17 cellular contexts compared by ENCODE assay signal in the genomic region with DNA sequence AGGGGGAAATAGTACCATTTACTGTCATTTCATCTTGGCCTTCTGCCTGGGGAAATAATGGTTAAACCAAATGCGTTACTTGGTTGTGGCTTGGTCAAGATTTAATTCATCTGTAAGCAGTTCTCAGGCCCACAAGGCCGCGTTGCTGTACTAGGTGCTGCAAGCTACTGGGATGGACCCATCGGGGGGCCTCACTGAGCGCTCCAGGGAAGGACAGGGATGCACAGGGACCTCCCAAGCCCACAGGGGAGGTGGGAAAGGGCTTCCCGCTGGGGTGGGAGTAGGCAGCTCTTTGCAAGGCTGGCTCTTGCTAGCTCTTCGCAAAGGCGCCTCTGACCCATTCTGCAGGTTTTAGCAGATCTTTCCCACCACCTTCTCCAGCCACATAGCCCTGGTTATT. TPM values are rescaled to one million over a fixed set of nuclear protein-coding genes. Genes with fewer than 3 reads are reported as not detected.
DNase-seq lines count a peak whose midpoint lies in the region; ATAC-seq, FAIRE-seq and TF ChIP-seq lines count a peak whose summit lies in the region.
"Had no signal": no experiment of that assay in that cellular context is flagged by ENCODE, and none has a peak within 500 bp of the region (broad histone marks: within the 10 kb centered on the region; RNA-seq: fewer than 3 reads in every experiment).

No MANE protein-coding gene starts in this region.

- H4K5ac ChIP-seq in H1 (ENCODE audit: insufficient read length, low read depth, low read length): peak overlapping the region; percentile 59

- TF ChIP-seq RAD21 in H1 (IDR thresholded peaks at IDR 0.05 in 1 of 2, conservative IDR thresholded peaks at IDR 0.05 in 1 of 2; ENCODE audit: low read depth in 2 of 2, low read length in 2 of 2): no peak

- H3K27ac Mint-ChIP-seq in activated T-helper 2 cell treated with anti-CD3 and anti-CD28 coated beads, Interferon-gamma antibody, Interleukin-2, Interleukin-4, amounts not matched to agents 10 μg/mL and 5 μg/mL and 100 μg/mL, durations not matched to agents 14 hours and 24 hours and 36 hours: no peak overlapping the region
- H3K27ac Mint-ChIP-seq: B cell; CD4-positive, alpha-beta T cell; HFFc6 had no signal

- CTCF ChIA-PET in H1 (lab: Charles Lee; ENCODE audit: partially characterized antibody): interaction anchor here (0.8 to 4.7 kb wide), 7 partner anchors 14 to 142 kb away, joined by 3 to 30 read pairs (median 4); no protein-coding TSS in a partner anchor

- POLR2A ChIA-PET in H1 (lab: Charles Lee; ENCODE audit: partially characterized antibody): interaction anchor here (0.7 to 10.4 kb wide), 4 partner anchors 9 to 31 kb away, joined by 3 to 146 read pairs (median 3); no protein-coding TSS in a partner anchor

- WGBS in H1 (ENCODE audit: extremely low coverage in 1 of 2, insufficient coverage in 1 of 2, insufficient read length in 1 of 2, insufficient replicate concordance in 2 of 2, low coverage in 1 of 2, low lambda C conversion rate in 2 of 2, missing lambda C conversion rate in 1 of 2), 2 experiments: 77% methylated on average over 8 of the region's 8 CpGs; no CpG with 5 or more reads in 1 of the 2 experiments

- H3K14ac ChIP-seq in H1 (ENCODE audit: insufficient read length): no peak overlapping the region

- no peak overlapping the region for H3K23ac ChIP-seq in H1 (ENCODE audit: insufficient read length)

- H3K4me3 Mint-ChIP-seq in activated T-helper 2 cell treated with anti-CD3 and anti-CD28 coated beads, Interferon-gamma antibody, Interleukin-2, Interleukin-4, amounts not matched to agents 10 μg/mL and 5 μg/mL and 100 μg/mL, durations not matched to agents 14 hours and 24 hours and 36 hours (ENCODE audit: low read depth): no peak overlapping the region
- H3K4me3 Mint-ChIP-seq: B cell; CD4-positive, alpha-beta T cell; HFFc6 had no signal

- H2AFZ ChIP-seq in ACC112 (ENCODE audit: low read length, unreplicated experiment) (no peak overlapping the region), H1 (ENCODE audit: low read length) (no peak overlapping the region), osteoblast (ENCODE audit: low read length) (no peak overlapping the region)
- H2AFZ ChIP-seq: GM23248 had no signal

- H2BK120ac ChIP-seq in H1 (replicated peaks; ENCODE audit: low read depth, low read length): peak overlapping the region; percentile 12

- H4K20me1 ChIP-seq in H1 (replicated peaks in 1 of 2; ENCODE audit: control insufficient read depth in 1 of 2, insufficient read depth in 2 of 2, low read length in 2 of 2): peaks cover 6 to 10% of the 10 kb centered on the region in 2 experiments
- H4K20me1 ChIP-seq in osteoblast (ENCODE audit: insufficient read depth, low read length): peaks cover 45% of the 10 kb centered on the region

- TF ChIP-seq POLR2A in H1 (IDR thresholded peaks at IDR 0.05; ENCODE audit: control extremely low read depth in 1 of 2, low read depth in 2 of 2, low read length in 2 of 2): no peak

- H3K9ac ChIP-seq in HUES48 (ENCODE audit: low read depth, low read length) (no peak overlapping the region), H1 (replicated peaks in 1 of 4; ENCODE audit: extremely low read depth in 1 of 4, low read depth in 3 of 4, low read length in 3 of 4) (no peak overlapping the region)
- H3K9ac ChIP-seq: GM23248 had no signal

- no peak overlapping the region for H3K4me2 ChIP-seq in H1 (ENCODE audit: insufficient read depth in 1 of 2, low read depth in 2 of 2, low read length in 2 of 2)
- H3K4me2 ChIP-seq in osteoblast (ENCODE audit: insufficient read depth, low read length): no peak overlapping the region

- H2BK5ac ChIP-seq in H1 (ENCODE audit: low read depth, low read length): peak overlapping the region; percentile 99; the same call in 1 of the 2 replicates

- H3K36me3 ChIP-seq in ACC112 (ENCODE audit: insufficient read depth, low read length) (no peaks in the 10 kb centered on the region), HUES48 (ENCODE audit: control insufficient read depth, insufficient read depth, low read length) (0 out of 2 replicates have a peak, but pooled peaks cover 18% of the 10 kb centered on the region), H1 (ENCODE audit: control insufficient read depth in 2 of 4, insufficient read depth in 4 of 4, low read length in 3 of 4) (no peaks in the 10 kb centered on the region; a peak in 2 of 8 replicates), osteoblast (ENCODE audit: insufficient read depth, low read length) (peaks cover under 1% of the 10 kb centered on the region)

- peaks cover 50% of the 10 kb centered on the region for H3K4me1 ChIP-seq in ACC112 (ENCODE audit: control insufficient read depth, insufficient read depth, low read length, unreplicated experiment)
- H3K4me1 ChIP-seq in HUES48 (ENCODE audit: control insufficient read depth, insufficient read depth, low read length): peaks cover 80% of the 10 kb centered on the region
- peaks cover 36 to 66% (median 48%) of the 10 kb centered on the region in 4 experiments for H3K4me1 ChIP-seq in H1 (replicated peaks in 1 of 4; ENCODE audit: control insufficient read depth in 3 of 4, insufficient read depth in 4 of 4, low read length in 3 of 4)
- peaks cover 37% of the 10 kb centered on the region for H3K4me1 ChIP-seq in osteoblast (ENCODE audit: insufficient read depth, low read length)

- no peak for FAIRE-seq in H1 (lab: Jason Lieb, UNC)
- FAIRE-seq: HTR-8/SVneo had no signal

- intact Hi-C loops in activated T-helper 2 cell treated with anti-CD3 and anti-CD28 coated beads, Interferon-gamma antibody, Interleukin-2, Interleukin-4, amounts not matched to agents 10 μg/mL and 5 μg/mL and 100 μg/mL, durations not matched to agents 14 hours and 24 hours and 36 hours (cut with micrococcal nuclease): no loop called here

- no peaks in the 10 kb centered on the region for H3K4me1 Mint-ChIP-seq in activated T-helper 2 cell treated with anti-CD3 and anti-CD28 coated beads, Interferon-gamma antibody, Interleukin-2, Interleukin-4, amounts not matched to agents 10 μg/mL and 5 μg/mL and 100 μg/mL, durations not matched to agents 14 hours and 24 hours and 36 hours (ENCODE audit: low read depth)
- H3K4me1 Mint-ChIP-seq: B cell had no signal

- no peak overlapping the region for H3K56ac ChIP-seq in H1 (replicated peaks; ENCODE audit: insufficient read length, low read depth, low read length)

- no peak overlapping the region for H3K4me3 ChIP-seq in ACC112 (ENCODE audit: low read depth, low read length)
- H3K4me3 ChIP-seq in HUES48 (ENCODE audit: low read depth, low read length): no peak overlapping the region
- no peak overlapping the region for H3K4me3 ChIP-seq in H1 (ENCODE audit: extremely low read depth in 1 of 4, insufficient read depth in 2 of 4, low read depth in 3 of 4, low read length in 4 of 4)
- H3K4me3 ChIP-seq in osteoblast (ENCODE audit: insufficient read depth, low read length): no peak overlapping the region
- H3K4me3 ChIP-seq in coronary artery: no peak overlapping the region
- H3K4me3 ChIP-seq: GM23248 had no signal

- H3K4ac ChIP-seq in H1 (replicated peaks; ENCODE audit: insufficient read length, low read depth, low read length): no peak overlapping the region

- peak overlapping the region; percentile 96 for H3K18ac ChIP-seq in H1 (ENCODE audit: extremely low read depth, low read length)

- no peaks in the 10 kb centered on the region for H3K27me3 ChIP-seq in ACC112 (ENCODE audit: insufficient read depth, low read length)
- H3K27me3 ChIP-seq in HUES48 (ENCODE audit: control insufficient read depth, insufficient read depth, low read length): no peaks in the 10 kb centered on the region
- H3K27me3 ChIP-seq in H1 (replicated peaks in 1 of 4; ENCODE audit: control insufficient read depth in 3 of 4, extremely low read depth in 1 of 4, insufficient read depth in 3 of 4, low read length in 3 of 4): no peaks in the 10 kb centered on the region
- no peaks in the 10 kb centered on the region for H3K27me3 ChIP-seq in osteoblast (ENCODE audit: insufficient read depth, low read length)

- H3K27ac ChIP-seq in ACC112 (ENCODE audit: low read depth, low read length) (peak overlapping the region; percentile 88; the same call in 1 of the 2 replicates), HUES48 (ENCODE audit: low read depth, low read length) (peak overlapping the region; percentile 100), H1 (ENCODE audit: low read depth, low read length) (no peak overlapping the region), osteoblast (ENCODE audit: low read depth, low read length) (no peak overlapping the region), coronary artery (no peak overlapping the region)
- H3K27ac ChIP-seq: GM23248 had no signal

- H3K79me2 ChIP-seq in ACC112 (ENCODE audit: control insufficient read depth, insufficient read depth, low read length, unreplicated experiment) (peaks cover 74% of the 10 kb centered on the region), H1 (ENCODE audit: control insufficient read depth in 1 of 2, insufficient read depth in 2 of 2, low read length in 2 of 2) (peaks cover 3 to 73% of the 10 kb centered on the region in 2 experiments; a peak in 3 of 4 replicates), osteoblast (ENCODE audit: insufficient read depth, low read length) (peaks cover 47% of the 10 kb centered on the region)

- peak overlapping the region; percentile 93 for H4K91ac ChIP-seq in H1 (replicated peaks; ENCODE audit: insufficient read length, low read length)

- 0 out of 2 replicates have a peak overlapping the region, but pooled peaks have one; percentile 58 for H4K8ac ChIP-seq in H1 (ENCODE audit: extremely low read depth, insufficient read depth, low read length)

- peaks cover 25% of the 10 kb centered on the region for H3K79me1 ChIP-seq in H1 (ENCODE audit: low read depth, low read length)

- H3K9me3 ChIP-seq in HUES48 (ENCODE audit: control insufficient read depth, insufficient read depth, low read length) (no peaks in the 10 kb centered on the region), H1 (ENCODE audit: insufficient read depth in 2 of 2, low read depth in 1 of 2, low read length in 1 of 2) (no peaks in the 10 kb centered on the region), osteoblast (ENCODE audit: low read depth, low read length) (no peaks in the 10 kb centered on the region)

- H3K23me2 ChIP-seq in H1 (ENCODE audit: low read depth, low read length): peaks cover 2% of the 10 kb centered on the region; the same call in 1 of the 2 replicates

- H2BK20ac ChIP-seq in H1 (ENCODE audit: low read length): peak overlapping the region; percentile 28; the same call in 1 of the 2 replicates

- 0 out of 2 replicates have a peak overlapping the region, but pooled peaks have one; percentile 76 for H2AK5ac ChIP-seq in H1 (ENCODE audit: low read depth, low read length)

- no peak for DNase-seq in H1 (ENCODE audit: low read depth in 1 of 2, low spot score in 2 of 2)
- peak; percentile 56 for DNase-seq in osteoblast (ENCODE audit: insufficient read length, low spot score, missing footprints)
- DNase-seq in coronary artery (ENCODE audit: low spot score): no peak
- DNase-seq in activated T-helper 2 cell treated with anti-CD3 and anti-CD28 coated beads, Interferon-gamma antibody, Interleukin-2, Interleukin-4, amounts not matched to agents 10 μg/mL and 5 μg/mL and 100 μg/mL, durations not matched to agents 14 hours and 24 hours and 36 hours (ENCODE audit: low spot score): no peak
- DNase-seq: C1 segment of cervical spinal cord; Calu3; CD4-positive, alpha-beta T cell; DMS 273 treated with DMSO at 0.1 percent for 48 hours; GM23248; HCEC 1CT; HFFc6; IMR-90 had no signal

- TF ChIP-seq CTCF in H1 (IDR thresholded peaks at IDR 0.05; ENCODE audit: control extremely low read depth in 1 of 3, insufficient read depth in 1 of 3, low read depth in 1 of 3, low read length in 3 of 3): no peak
- no peak for TF ChIP-seq CTCF in osteoblast (IDR thresholded peaks at IDR 0.05; ENCODE audit: extremely low read depth, low read depth, low read length)
- TF ChIP-seq CTCF in coronary artery (IDR thresholded peaks at IDR 0.05): no peak

- no peaks in the 10 kb centered on the region for H3K36me3 Mint-ChIP-seq in activated T-helper 2 cell treated with anti-CD3 and anti-CD28 coated beads, Interferon-gamma antibody, Interleukin-2, Interleukin-4, amounts not matched to agents 10 μg/mL and 5 μg/mL and 100 μg/mL, durations not matched to agents 14 hours and 24 hours and 36 hours (ENCODE audit: low read depth)

- no peak for TF ChIP-seq EP300 in H1 (IDR thresholded peaks at IDR 0.05; ENCODE audit: borderline replicate concordance in 1 of 2, low read depth in 2 of 2, low read length in 2 of 2)

- ATAC-seq in GM18498 (IDR thresholded peaks at IDR 0.05; ENCODE audit: unreplicated experiment): no peak

- H2BK15ac ChIP-seq in H1 (ENCODE audit: low read length): peak overlapping the region; percentile 55; the same call in 1 of the 2 replicates

- no peaks in the 10 kb centered on the region for H3K9me3 Mint-ChIP-seq in activated T-helper 2 cell treated with anti-CD3 and anti-CD28 coated beads, Interferon-gamma antibody, Interleukin-2, Interleukin-4, amounts not matched to agents 10 μg/mL and 5 μg/mL and 100 μg/mL, durations not matched to agents 14 hours and 24 hours and 36 hours
- H3K9me3 Mint-ChIP-seq: CD4-positive, alpha-beta T cell; HFFc6 had no signal

- peaks cover 12% of the 10 kb centered on the region for H3K27me3 Mint-ChIP-seq in activated T-helper 2 cell treated with anti-CD3 and anti-CD28 coated beads, Interferon-gamma antibody, Interleukin-2, Interleukin-4, amounts not matched to agents 10 μg/mL and 5 μg/mL and 100 μg/mL, durations not matched to agents 14 hours and 24 hours and 36 hours (ENCODE audit: low read depth)

- H2BK12ac ChIP-seq in H1 (ENCODE audit: low read depth, low read length): peak overlapping the region; percentile 13; the same call in 1 of the 2 replicates

RNA-seq across cellular contexts. Expression of a gene that starts 8.0 kb away (rescaled TPM):
- total RNA-seq in H1 (2021; fragmentation: NEBNext Ultra II Directional; extraction: Animal tissue kit (Norgen Biotek cat#: 25700)): 141 and 143 TPM in 2 replicates
- 83.7 and 90.0 TPM in 2 replicates for polyA plus RNA-seq in H1 (2011; rRNA removed)
- polyA plus RNA-seq in H1 (2011; cell fraction: cytosol; rRNA removed): 101 TPM
- 136 TPM for polyA plus RNA-seq in H1 (2011; cell fraction: nucleus; rRNA removed)
- 78.6 to 104 TPM (median 83.3 TPM) in 4 replicates for polyA plus RNA-seq in H1 (2012, experiment 1 of 2)
- 47.5 TPM for polyA plus RNA-seq in H1 (2012, experiment 2 of 2)
- 73.7 TPM for polyA plus RNA-seq in H1 (2013, experiment 1 of 2)
- polyA plus RNA-seq in H1 (2013, experiment 2 of 2): 66.5 TPM
- polyA minus RNA-seq in H1 (2011; rRNA and poly(A)+ RNA removed): 118 and 127 TPM in 2 replicates
- 56.6 TPM for polyA minus RNA-seq in H1 (2011; cell fraction: cytosol; rRNA and poly(A)+ RNA removed)
- polyA minus RNA-seq in H1 (2011; cell fraction: nucleus; rRNA and poly(A)+ RNA removed): 80.8 TPM
- 30.4 and 39.5 TPM in 2 replicates for total RNA-seq in osteoblast
- 0.37 TPM in 1 of 2 replicates, not detected in the other for total RNA-seq in activated T-helper 2 cell treated with anti-CD3 and anti-CD28 coated beads, Interferon-gamma antibody, Interleukin-2, Interleukin-4, amounts not matched to agents 10 μg/mL and 5 μg/mL and 100 μg/mL, durations not matched to agents 14 hours and 24 hours and 36 hours
- total RNA-seq: Calu3 had no signal

RNA-seq across cellular contexts. Expression of a gene that starts 53.3 kb away (rescaled TPM):
- 37.9 and 43.7 TPM in 2 replicates for total RNA-seq in H1 (2021; fragmentation: NEBNext Ultra II Directional; extraction: Animal tissue kit (Norgen Biotek cat#: 25700))
- 18.3 and 22.3 TPM in 2 replicates for polyA plus RNA-seq in H1 (2011; rRNA removed)
- 27.1 TPM for polyA plus RNA-seq in H1 (2011; cell fraction: cytosol; rRNA removed)
- polyA plus RNA-seq in H1 (2011; cell fraction: nucleus; rRNA removed): 16.9 TPM
- 20.5 to 30.0 TPM (median 24.3 TPM) in 4 replicates for polyA plus RNA-seq in H1 (2012, experiment 1 of 2)
- polyA plus RNA-seq in H1 (2012, experiment 2 of 2): 2.9 TPM
- 21.8 TPM for polyA plus RNA-seq in H1 (2013, experiment 1 of 2)
- 22.3 TPM for polyA plus RNA-seq in H1 (2013, experiment 2 of 2)
- 47.8 and 64.8 TPM in 2 replicates for polyA minus RNA-seq in H1 (2011; rRNA and poly(A)+ RNA removed)
- 17.2 TPM for polyA minus RNA-seq in H1 (2011; cell fraction: cytosol; rRNA and poly(A)+ RNA removed)
- 28.5 TPM for polyA minus RNA-seq in H1 (2011; cell fraction: nucleus; rRNA and poly(A)+ RNA removed)
- 31.8 and 36.8 TPM in 2 replicates for total RNA-seq in osteoblast
- 43.1 and 44.3 TPM in 2 replicates for total RNA-seq in activated T-helper 2 cell treated with anti-CD3 and anti-CD28 coated beads, Interferon-gamma antibody, Interleukin-2, Interleukin-4, amounts not matched to agents 10 μg/mL and 5 μg/mL and 100 μg/mL, durations not matched to agents 14 hours and 24 hours and 36 hours

Comparison
In these comparisons a context has a peak if more than half of its experiments do, and no peak if none do; other contexts are left out.
1. H3K27ac ChIP-seq: peak in ACC112 (single experiment) and HUES48 (single experiment); none in H1 (single experiment), osteoblast (single experiment) and coronary artery (0 of 2).
2. RNA of a gene that starts 8.0 kb away (total RNA-seq): 141 to 143 TPM in H1 and 30.4 to 39.5 TPM in osteoblast; 0.37 TPM in activated T-helper 2 cell treated with anti-CD3 and anti-CD28 coated beads, Interferon-gamma antibody, Interleukin-2, Interleukin-4, amounts not matched to agents 10 μg/mL and 5 μg/mL and 100 μg/mL, durations not matched to agents 14 hours and 24 hours and 36 hours; every median in the first group is over 10 times any median in the second.